Comparison of ENCODE assay signal across 25 cellular contexts in the genomic region with DNA sequence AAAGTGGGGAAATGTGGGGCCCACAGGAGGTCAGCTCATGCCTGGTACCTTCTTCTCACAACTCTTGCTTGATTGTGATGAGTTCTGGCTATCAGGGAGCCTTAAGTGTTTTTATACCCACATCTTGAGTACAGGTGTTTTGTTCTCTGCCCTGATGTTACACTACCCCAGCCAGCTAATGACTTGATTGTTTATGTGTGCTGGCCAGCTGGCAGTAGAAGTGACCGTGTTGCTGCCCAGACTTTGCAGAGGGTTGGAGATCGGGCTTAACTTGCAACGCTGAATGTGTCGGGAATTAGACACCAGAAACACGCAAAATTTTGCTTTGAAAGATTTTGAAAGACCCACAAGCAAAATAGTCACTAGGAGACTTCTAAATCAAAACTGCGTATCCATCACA. TPM values are rescaled to one million over a fixed set of nuclear protein-coding genes. Genes with fewer than 3 reads are reported as not detected.
"Had no signal": no experiment of that assay in that cellular context is flagged by ENCODE, and none has a peak within 500 bp of the region (broad histone marks: within the 10 kb centered on the region; RNA-seq: fewer than 3 reads in every experiment).

No MANE protein-coding gene starts in this region.

- ATAC-seq: activated naive CD4-positive, alpha-beta T cell treated with anti-CD3 and anti-CD28 coated beads, Interleukin-2, amount 50 U/mL, for 72 hours; left ventricle myocardium superior; sciatic nerve; stimulated activated naive B cell treated with anti-CD40 and anti-IgM and Interleukin-4, amounts not matched to agents 10 μg/mL and 1 μg/mL and 100 μg/mL, for 72 hours; T-cell had no signal

- H3K27me3 ChIP-seq: ascending aorta, breast epithelium had no signal

- H3K27ac Mint-ChIP-seq: activated naive CD4-positive, alpha-beta T cell treated with anti-CD3 and anti-CD28 coated beads, Interleukin-2, amount 50 U/mL, for 72 hours; immature natural killer cell; memory B cell; nephron; stimulated activated naive B cell treated with anti-CD40 and anti-IgM and Interleukin-4, amounts not matched to agents 10 μg/mL and 1 μg/mL and 100 μg/mL, for 72 hours; T-cell had no signal

- H3K4me3 ChIP-seq: ascending aorta, breast epithelium, coronary artery had no signal

- H3K4me1 ChIP-seq: ascending aorta, breast epithelium, parathyroid adenoma had no signal

- H3K4me3 Mint-ChIP-seq: immature natural killer cell; memory B cell; nephron; stimulated activated naive B cell treated with anti-CD40 and anti-IgM and Interleukin-4, amounts not matched to agents 10 μg/mL and 1 μg/mL and 100 μg/mL, for 72 hours; T-cell had no signal

- H3K36me3 ChIP-seq: ascending aorta, breast epithelium, WERI-Rb-1 had no signal

- DNase-seq: activated CD4-positive, alpha-beta T cell treated with anti-CD3 and anti-CD28 coated beads, Interleukin-2, amount 50 U/mL, for 1 hour; activated CD4-positive, CD25-positive, alpha-beta regulatory T cell treated with anti-CD3 and anti-CD28 coated beads, Interleukin-2, amount 50 U/mL, for 72 hours; activated T-cell treated with anti-CD3 and anti-CD28 coated beads, Interleukin-2, amount 50 U/mL, for 1 hour; cerebellar nuclear complex; foreskin fibroblast; immature natural killer cell; left ventricle myocardium superior; small intestine; stimulated activated CD4-positive, alpha-beta T cell treated with anti-CD3 and anti-CD28 coated beads, Interleukin-15, amount 100 ng/mL, for 24 hours; stimulated activated CD8-positive, alpha-beta memory T cell treated with anti-CD3 and anti-CD28 coated beads, Interleukin-4, amount 100 ng/mL, for 48 hours; stimulated activated naive B cell treated with anti-CD40 and anti-IgM and Interleukin-4, amounts not matched to agents 10 μg/mL and 1 μg/mL and 100 μg/mL, for 72 hours; T-cell; WERI-Rb-1 had no signal

- H3K27ac ChIP-seq: ascending aorta, breast epithelium, coronary artery, epithelial cell of prostate, parathyroid adenoma, WERI-Rb-1 had no signal

- FAIRE-seq: small intestine, TTC549 had no signal

- H3K4me1 Mint-ChIP-seq: immature natural killer cell; memory B cell; nephron; stimulated activated naive B cell treated with anti-CD40 and anti-IgM and Interleukin-4, amounts not matched to agents 10 μg/mL and 1 μg/mL and 100 μg/mL, for 72 hours; T-cell had no signal

RNA-seq across cellular contexts. Expression of a gene that starts 16.9 kb away (rescaled TPM):
- total RNA-seq: glomerular endothelial cell had no signal
- polyA plus RNA-seq: fibroblast of lung, immature natural killer cell had no signal

RNA-seq across cellular contexts. Expression of a gene that starts 49.3 kb away (rescaled TPM):
- total RNA-seq: ascending aorta had no signal
- polyA plus RNA-seq: immature natural killer cell had no signal
